ENCODE assay signal across 7 cellular contexts in genomic region chr2:37344453-37345361, GRCh38. TPM values are rescaled to one million over a fixed set of nuclear protein-coding genes. Genes with fewer than 3 reads are reported as not detected.
A peak's percentile ranks its signal among the peaks of the same experiment; 100 is the strongest.
DNase-seq lines count a peak whose midpoint lies in the region; ATAC-seq and TF ChIP-seq lines count a peak whose summit lies in the region.

TSS of gene QPCT (plus strand) at chr2:37344630. CDS start at chr2:37344732, 102 bp downstream.

- CTCF ChIA-PET in activated CD8-positive, alpha-beta T cell treated with anti-CD3 and anti-CD28 coated beads, Interleukin-2, amount 10 ng/mL, durations not matched to agents 7 days and 5 days (lab: Charles Lee), result no interaction called here

- H3K36me3 ChIP-seq in MM.1S (replicated peaks; ENCODE audit: insufficient read depth, low read length) (no peaks in the 10 kb centered on the region), endodermal cell (ENCODE audit: control insufficient read depth, insufficient read depth, low read length) (no peaks in the 10 kb centered on the region)

- TF ChIP-seq CTCF in MM.1S (IDR thresholded peaks at IDR 0.05; ENCODE audit: low read length), result peak; percentile 17; the same call in 1 of the 2 replicates
- TF ChIP-seq CTCF in endodermal cell (conservative IDR thresholded peaks at IDR 0.05), result no peak

- H3K4me1 ChIP-seq in MM.1S (ENCODE audit: low read length), result peaks cover 61% of the 10 kb centered on the region
- H3K4me1 ChIP-seq in endodermal cell (ENCODE audit: control insufficient read depth, insufficient read depth, low read length), result peaks cover 18% of the 10 kb centered on the region
- H3K4me1 ChIP-seq in mononuclear cell (ENCODE audit: insufficient read depth, low read length), result peaks cover 57% of the 10 kb centered on the region

- H3K9me3 Mint-ChIP-seq in activated CD8-positive, alpha-beta T cell treated with anti-CD3 and anti-CD28 coated beads, Interleukin-2, amount 10 ng/mL, durations not matched to agents 7 days and 5 days (ENCODE audit: insufficient read depth), result no peaks in the 10 kb centered on the region
- H3K9me3 Mint-ChIP-seq in endodermal cell, result no peaks in the 10 kb centered on the region

- no peaks in the 10 kb centered on the region for H3K9me2 ChIP-seq in MM.1S (replicated peaks; ENCODE audit: insufficient read depth, low read length)

- H3K9me3 ChIP-seq in MM.1S (replicated peaks; ENCODE audit: insufficient read depth, low read length) (no peaks in the 10 kb centered on the region), endodermal cell (ENCODE audit: control insufficient read depth, low read length) (no peaks in the 10 kb centered on the region), mononuclear cell (ENCODE audit: low read depth, low read length) (no peaks in the 10 kb centered on the region)

- H3K27me3 Mint-ChIP-seq in activated CD8-positive, alpha-beta T cell treated with anti-CD3 and anti-CD28 coated beads, Interleukin-2, amount 10 ng/mL, durations not matched to agents 7 days and 5 days (ENCODE audit: low read depth), result peaks cover 66% of the 10 kb centered on the region
- no peaks in the 10 kb centered on the region for H3K27me3 Mint-ChIP-seq in endodermal cell (ENCODE audit: insufficient read depth)

- H4K20me1 ChIP-seq in MM.1S (ENCODE audit: insufficient read depth, low read length), result no peaks in the 10 kb centered on the region

- H2AFZ ChIP-seq in MM.1S (ENCODE audit: low read length), result no peak within 1 kb of the TSS

- no peak within 1 kb of the TSS for H3K27ac Mint-ChIP-seq in activated CD8-positive, alpha-beta T cell treated with anti-CD3 and anti-CD28 coated beads, Interleukin-2, amount 10 ng/mL, durations not matched to agents 7 days and 5 days
- H3K27ac Mint-ChIP-seq in endodermal cell, result peak within 1 kb of the TSS; percentile 92

- H3K79me2 ChIP-seq in MM.1S (ENCODE audit: low read length), result peaks cover 98% of the 10 kb centered on the region

- H3K4me1 Mint-ChIP-seq in activated CD8-positive, alpha-beta T cell treated with anti-CD3 and anti-CD28 coated beads, Interleukin-2, amount 10 ng/mL, durations not matched to agents 7 days and 5 days (ENCODE audit: low read depth), result peaks cover 12% of the 10 kb centered on the region
- peaks cover 42% of the 10 kb centered on the region for H3K4me1 Mint-ChIP-seq in endodermal cell

- H3K27me3 ChIP-seq in MM.1S (replicated peaks; ENCODE audit: insufficient read depth, low read length), result no peaks in the 10 kb centered on the region
- H3K27me3 ChIP-seq in endodermal cell (ENCODE audit: control insufficient read depth, insufficient read depth, low read length, poor library complexity, severe bottlenecking), result no peaks in the 10 kb centered on the region
- no peaks in the 10 kb centered on the region for H3K27me3 ChIP-seq in mononuclear cell (ENCODE audit: insufficient read depth, low read length)

- 12 to 20% methylated on average over 15 to 73 of the region's 73 CpGs for WGBS in endodermal cell (ENCODE audit: insufficient coverage in 1 of 2, insufficient read length in 1 of 2), 2 experiments

- POLR2A ChIA-PET in activated CD8-positive, alpha-beta T cell treated with anti-CD3 and anti-CD28 coated beads, Interleukin-2, amount 10 ng/mL, durations not matched to agents 7 days and 5 days (lab: Charles Lee), result no interaction called here

- peak within 1 kb of the TSS; percentile 66 for H3K4me3 Mint-ChIP-seq in activated CD8-positive, alpha-beta T cell treated with anti-CD3 and anti-CD28 coated beads, Interleukin-2, amount 10 ng/mL, durations not matched to agents 7 days and 5 days
- H3K4me3 Mint-ChIP-seq in endodermal cell, result peak within 1 kb of the TSS; percentile 63

- ATAC-seq in GM18907 (IDR thresholded peaks at IDR 0.05; ENCODE audit: unreplicated experiment), result peak; percentile 65
- peak; percentile 92 for ATAC-seq in activated CD8-positive, alpha-beta T cell treated with anti-CD3 and anti-CD28 coated beads, Interleukin-2, amount 10 ng/mL, durations not matched to agents 7 days and 5 days

- H3K4me2 ChIP-seq in MM.1S (ENCODE audit: low read depth, low read length), result peak within 1 kb of the TSS; percentile 89

- H3K4me3 ChIP-seq in MM.1S (ENCODE audit: low read length), result peak within 1 kb of the TSS; percentile 82
- peak within 1 kb of the TSS; percentile 75 for H3K4me3 ChIP-seq in endodermal cell (ENCODE audit: low read length)
- H3K4me3 ChIP-seq in mononuclear cell (ENCODE audit: low read length), result peak within 1 kb of the TSS; percentile 53

- DNase-seq in MM.1S (peak; percentile 91), endodermal cell (peak; percentile 51), SW 1271 (lab: John Stamatoyannopoulos, UW) (no peak)
- DNase-seq in activated CD8-positive, alpha-beta T cell treated with anti-CD3 and anti-CD28 coated beads, Interleukin-2, amount 10 ng/mL, durations not matched to agents 7 days and 5 days, result peak; percentile 71
- DNase-seq in stimulated activated naive CD4-positive, alpha-beta T cell treated with Interleukin-2 at 50 U/mL for 16 hours (lab: John Stamatoyannopoulos, UW), result peak; percentile 33

- peak within 1 kb of the TSS; percentile 96 for H3K27ac ChIP-seq in MM.1S (ENCODE audit: low read length)
- no peak within 1 kb of the TSS for H3K27ac ChIP-seq in endodermal cell (ENCODE audit: low read depth, low read length)

- peaks cover 62% of the 10 kb centered on the region for H3F3A ChIP-seq in MM.1S (ENCODE audit: insufficient read depth, low read length)

- no peaks in the 10 kb centered on the region for H3K36me3 Mint-ChIP-seq in activated CD8-positive, alpha-beta T cell treated with anti-CD3 and anti-CD28 coated beads, Interleukin-2, amount 10 ng/mL, durations not matched to agents 7 days and 5 days (ENCODE audit: low read depth)
- H3K36me3 Mint-ChIP-seq in endodermal cell (ENCODE audit: low read depth), result no peaks in the 10 kb centered on the region

- H3K9ac ChIP-seq in MM.1S (ENCODE audit: low read length), result peak within 1 kb of the TSS; percentile 96
- no peak within 1 kb of the TSS for H3K9ac ChIP-seq in endodermal cell (ENCODE audit: extremely low read depth, low read length, poor library complexity, severe bottlenecking)

RNA-seq across cellular contexts. Expression of gene QPCT, which starts in this region (rescaled TPM):
- not detected for total RNA-seq in activated CD8-positive, alpha-beta T cell treated with anti-CD3 and anti-CD28 coated beads, Interleukin-2, amount 10 ng/mL, durations not matched to agents 7 days and 5 days
- total RNA-seq in endodermal cell (10 to 100 TPM; 15.9 to 17.7 TPM), mononuclear cell (49.5 TPM)
- 12.5 TPM for polyA plus RNA-seq in endodermal cell (2013, experiment 1 of 2)
- polyA plus RNA-seq in endodermal cell (2013, experiment 2 of 2), result 11.6 TPM

Comparison
In these comparisons a context has a peak if more than half of its experiments do, and no peak if none do; other contexts are left out.
1. RNA of gene QPCT (total RNA-seq): 49.5 TPM in mononuclear cell (single experiment) and 15.9 to 17.7 TPM in endodermal cell; not detected in activated CD8-positive, alpha-beta T cell treated with anti-CD3 and anti-CD28 coated beads, Interleukin-2, amount 10 ng/mL, durations not matched to agents 7 days and 5 days; every median in the first group is over 10 times any median in the second.
2. Peak in DNase-seq and ATAC-seq in activated CD8-positive, alpha-beta T cell treated with anti-CD3 and anti-CD28 coated beads, Interleukin-2, amount 10 ng/mL, durations not matched to agents 7 days and 5 days; RNA of the gene not detected or under 1 TPM.
3. DNase-seq: peak in MM.1S (single experiment), endodermal cell (single experiment) and stimulated activated naive CD4-positive, alpha-beta T cell treated with Interleukin-2 at 50 U/mL for 16 hours (single experiment); none in SW 1271 (0 of 2).
4. Peak in every context shown above with its lines, with median percentiles within 50 percentile points of each other: H3K4me3 ChIP-seq.